30 cellular contexts compared by ENCODE assay signal in genomic region chr2:152183381-152184073, GRCh38.
"Had no signal": no experiment of that assay in that cellular context is flagged by ENCODE, and none has a peak within 500 bp of the region (broad histone marks: within the 10 kb centered on the region; RNA-seq: fewer than 3 reads in every experiment).

No MANE protein-coding gene starts in this region.

- H3K27ac Mint-ChIP-seq: activated CD8-positive, alpha-beta T cell treated with anti-CD3 and anti-CD28 coated beads, Interleukin-2, amount 10 ng/mL, durations not matched to agents 7 days and 5 days; activated naive CD8-positive, alpha-beta T cell treated with anti-CD3 and anti-CD28 coated beads, Interleukin-2, amount 10 ng/mL, durations not matched to agents 7 days and 5 days; T-helper 1 cell treated with Interleukin-12 subunit alpha and Interleukin-12 subunit beta and Interleukin-4 antibody, amounts not matched to agents 30 μg/mL and 1 μg/mL, for 36 hours had no signal

- FAIRE-seq: bronchial epithelial cell had no signal

- H3K9me3 ChIP-seq: adrenal gland, MG63 had no signal

- ATAC-seq: activated CD8-positive, alpha-beta T cell treated with anti-CD3 and anti-CD28 coated beads, Interleukin-2, amount 10 ng/mL, durations not matched to agents 7 days and 5 days; Panc1; Right ventricle myocardium inferior had no signal

- DNase-seq: activated CD4-positive, alpha-beta T cell treated with anti-CD3 and anti-CD28 coated beads for 48 hours; activated CD4-positive, alpha-beta T cell treated with anti-CD3 and anti-CD28 coated beads, Interleukin-2, amount 50 U/mL, for 4 hours; activated CD4-positive, CD25-positive, alpha-beta regulatory T cell treated with anti-CD3 and anti-CD28 coated beads, Interleukin-2, amount 50 U/mL, for 72 hours; activated CD8-positive, alpha-beta memory T cell treated with anti-CD3 and anti-CD28 coated beads, Interleukin-2, amount 50 U/mL, for 48 hours; activated CD8-positive, alpha-beta T cell treated with anti-CD3 and anti-CD28 coated beads, Interleukin-2, amount 10 ng/mL, durations not matched to agents 7 days and 5 days; activated naive CD4-positive, alpha-beta T cell treated with anti-CD3 and anti-CD28 coated beads, Interleukin-2, amount 50 U/mL, for 16 hours; activated naive CD8-positive, alpha-beta T cell treated with anti-CD3 and anti-CD28 coated beads, Interleukin-2, amount 10 ng/mL, durations not matched to agents 7 days and 5 days; activated T-cell treated with anti-CD3 and anti-CD28 coated beads, Interleukin-2, amount 50 U/mL, for 1 hour; adrenal gland; aorta; central memory CD4-positive, alpha-beta T cell; MG63; MV-4-11; NCI-H1092 treated with DMSO at 0.1 percent for 48 hours; NCI-H1417 treated with DMSO at 0.1 percent for 48 hours; NCI-H1694; NCI-H2029; NCI-H2107; NCI-H2171 treated with DMSO at 0.1 percent for 48 hours; NCI-H226; NCI-H526 treated with DMSO at 0.1 percent for 48 hours; NCI-H82; NK-92 treated with Interleukin-12 subunit alpha and Interleukin-12 subunit beta, amount 100 ng/mL, for 24 hours; OCI-M1; RPMI8226 had no signal

- H3K9me3 Mint-ChIP-seq: activated naive CD8-positive, alpha-beta T cell treated with anti-CD3 and anti-CD28 coated beads, Interleukin-2, amount 10 ng/mL, durations not matched to agents 7 days and 5 days; T-helper 1 cell treated with Interleukin-12 subunit alpha and Interleukin-12 subunit beta and Interleukin-4 antibody, amounts not matched to agents 30 μg/mL and 1 μg/mL, for 36 hours had no signal

- H3K4me1 ChIP-seq: adrenal gland had no signal

- H3K4me1 Mint-ChIP-seq: activated naive CD8-positive, alpha-beta T cell treated with anti-CD3 and anti-CD28 coated beads, Interleukin-2, amount 10 ng/mL, durations not matched to agents 7 days and 5 days had no signal

- H3K27me3 ChIP-seq: adrenal gland, MG63 had no signal

- H3K36me3 ChIP-seq: adrenal gland, MG63 had no signal

- H3K27ac ChIP-seq: adrenal gland, SK-N-MC had no signal

- H3K4me3 Mint-ChIP-seq: activated CD8-positive, alpha-beta T cell treated with anti-CD3 and anti-CD28 coated beads, Interleukin-2, amount 10 ng/mL, durations not matched to agents 7 days and 5 days; activated naive CD8-positive, alpha-beta T cell treated with anti-CD3 and anti-CD28 coated beads, Interleukin-2, amount 10 ng/mL, durations not matched to agents 7 days and 5 days; T-helper 1 cell treated with Interleukin-12 subunit alpha and Interleukin-12 subunit beta and Interleukin-4 antibody, amounts not matched to agents 30 μg/mL and 1 μg/mL, for 36 hours had no signal

- H3K4me3 ChIP-seq: adrenal gland, MG63, SK-N-MC had no signal

- H3K36me3 Mint-ChIP-seq: activated naive CD8-positive, alpha-beta T cell treated with anti-CD3 and anti-CD28 coated beads, Interleukin-2, amount 10 ng/mL, durations not matched to agents 7 days and 5 days had no signal
